ENCODE assay signal across 8 cellular contexts in the genomic region with DNA sequence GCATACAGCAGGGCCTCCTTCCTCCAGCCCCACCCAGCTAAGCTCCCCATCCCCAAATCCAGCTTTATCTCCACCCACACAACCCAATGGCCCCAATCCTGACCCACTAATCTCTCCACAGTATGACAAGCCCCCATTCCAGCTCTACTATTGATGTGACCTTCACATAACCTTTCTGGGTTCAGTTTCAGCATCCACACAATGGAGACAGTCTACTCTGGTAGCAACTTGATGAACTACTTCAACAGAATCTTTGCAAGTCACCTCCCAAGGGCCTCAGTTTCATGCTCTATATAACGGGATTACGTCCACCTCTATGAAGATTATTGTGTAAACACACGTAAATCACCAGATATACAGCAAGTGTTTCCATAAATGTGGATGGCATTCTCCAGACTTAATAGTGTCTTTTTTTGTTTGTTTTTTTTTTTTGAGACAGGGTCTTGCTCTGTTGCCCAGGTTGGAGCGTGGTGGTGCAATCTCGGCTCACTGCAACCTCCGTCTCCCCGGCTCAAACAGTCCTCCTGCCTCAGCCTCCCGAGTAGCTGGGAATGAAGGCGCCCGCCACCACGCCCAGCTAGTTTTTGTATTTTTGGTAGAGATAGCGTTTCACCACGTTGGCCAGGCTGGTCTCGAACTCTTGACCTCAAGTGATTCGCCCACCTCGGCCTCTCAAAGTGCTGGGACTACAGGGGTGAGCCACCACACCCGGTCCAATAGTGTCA. TPM values are rescaled to one million over a fixed set of nuclear protein-coding genes. Genes with fewer than 3 reads are reported as not detected.
DNase-seq lines count a peak whose midpoint lies in the region; ATAC-seq and TF ChIP-seq lines count a peak whose summit lies in the region.

No MANE protein-coding gene starts in this region.

- no peaks in the 10 kb centered on the region for H3K9me3 ChIP-seq in effector memory CD4-positive, alpha-beta T cell (ENCODE audit: control insufficient read depth, low read length)
- H3K9me3 ChIP-seq in neural progenitor cell (ENCODE audit: low read depth): no peaks in the 10 kb centered on the region

- H3K36me3 Mint-ChIP-seq in neural progenitor cell: peaks cover 8% of the 10 kb centered on the region

- no peak for TF ChIP-seq CTCF in neural progenitor cell (IDR thresholded peaks at IDR 0.05)

- H3K79me2 ChIP-seq in neural progenitor cell (ENCODE audit: low read depth): peaks cover 59% of the 10 kb centered on the region

- peaks cover 14% of the 10 kb centered on the region for H3F3A ChIP-seq in neural progenitor cell (ENCODE audit: low read depth)

- H3K4me3 ChIP-seq in effector memory CD4-positive, alpha-beta T cell (ENCODE audit: insufficient read depth, low read depth, low read length, poor library complexity, severe bottlenecking): peak overlapping the region; percentile 99
- peak overlapping the region; percentile 74 for H3K4me3 ChIP-seq in neural progenitor cell

- H3K27ac ChIP-seq in effector memory CD4-positive, alpha-beta T cell (ENCODE audit: insufficient read depth, low read length, poor library complexity, severe bottlenecking): no peak overlapping the region
- H3K27ac ChIP-seq in neural progenitor cell: no peak overlapping the region

- no peak overlapping the region for H2AFZ ChIP-seq in neural progenitor cell (replicated peaks)

- H3K9ac ChIP-seq in neural progenitor cell: no peak overlapping the region

- peak overlapping the region; percentile 93 for H3K4me3 Mint-ChIP-seq in neural progenitor cell

- no peak for ATAC-seq in GM18909 (IDR thresholded peaks at IDR 0.05; ENCODE audit: poor library complexity, unreplicated experiment)

- no peaks in the 10 kb centered on the region for H3K9me3 Mint-ChIP-seq in neural progenitor cell

- peaks cover 17% of the 10 kb centered on the region for H3K4me1 Mint-ChIP-seq in neural progenitor cell

- H4K20me1 ChIP-seq in neural progenitor cell (ENCODE audit: low read depth): peaks cover 10% of the 10 kb centered on the region

- H3K36me3 ChIP-seq in effector memory CD4-positive, alpha-beta T cell (ENCODE audit: control insufficient read depth, insufficient read depth, low read length): no peaks in the 10 kb centered on the region
- no peaks in the 10 kb centered on the region for H3K36me3 ChIP-seq in neural progenitor cell

- peaks cover 4% of the 10 kb centered on the region for H3K4me1 ChIP-seq in effector memory CD4-positive, alpha-beta T cell (ENCODE audit: control insufficient read depth, insufficient read depth, low read length, poor library complexity, severe bottlenecking)
- peaks cover 9% of the 10 kb centered on the region for H3K4me1 ChIP-seq in neural progenitor cell

- no peaks in the 10 kb centered on the region for H3K27me3 ChIP-seq in effector memory CD4-positive, alpha-beta T cell (replicated peaks; ENCODE audit: control insufficient read depth, insufficient read depth, low read length, poor library complexity, severe bottlenecking)
- no peaks in the 10 kb centered on the region for H3K27me3 ChIP-seq in neural progenitor cell

- H3K27me3 Mint-ChIP-seq in neural progenitor cell (ENCODE audit: insufficient read depth, low read depth): peaks cover 2% of the 10 kb centered on the region

- peak overlapping the region; percentile 87 for H3K4me2 ChIP-seq in neural progenitor cell

- H3K27ac Mint-ChIP-seq in neural progenitor cell: peak overlapping the region; percentile 59

- DNase-seq in CMK (ENCODE audit: low read depth): peak; percentile 36
- peak; percentile 83 for DNase-seq in NCI-H82 treated with DMSO at 0.1 percent for 48 hours (lab: John Stamatoyannopoulos, UW; ENCODE audit: unreplicated experiment)
- DNase-seq in effector memory CD4-positive, alpha-beta T cell: no peak
- no peak for DNase-seq in neural progenitor cell (ENCODE audit: low spot score)
- no peak for DNase-seq in activated gamma-delta T cell (lab: John Stamatoyannopoulos, UW)
- DNase-seq in NCI-H1694 (lab: John Stamatoyannopoulos, UW): no peak
- DNase-seq in activated effector memory CD4-positive, alpha-beta T cell treated with Interleukin-2 at 50 U/mL for 16 hours: no peak

RNA-seq across cellular contexts. Expression of gene AHCY, which starts 1.4 kb away (rescaled TPM):
- total RNA-seq in neural progenitor cell (ENCODE audit: low replicate concordance): 184 and 269 TPM in 2 replicates

Comparison
In these comparisons a context has a peak if more than half of its experiments do, and no peak if none do; other contexts are left out.
1. DNase-seq: peak in CMK (single experiment) and NCI-H82 treated with DMSO at 0.1 percent for 48 hours (single experiment); none in effector memory CD4-positive, alpha-beta T cell (0 of 3), neural progenitor cell (single experiment), activated gamma-delta T cell (single experiment), NCI-H1694 (single experiment) and activated effector memory CD4-positive, alpha-beta T cell treated with Interleukin-2 at 50 U/mL for 16 hours (single experiment).